Comparison of ENCODE assay signal across 7 cellular contexts in genomic region chr4:98482847-98483806, GRCh38.
DNase-seq lines count a peak whose midpoint lies in the region; ATAC-seq and TF ChIP-seq lines count a peak whose summit lies in the region.

No MANE protein-coding gene starts in this region.

- ATAC-seq in GM19328 (IDR thresholded peaks at IDR 0.05; ENCODE audit: unreplicated experiment): peak; percentile 88
- ATAC-seq in HG03060 (IDR thresholded peaks at IDR 0.05; ENCODE audit: low read depth, unreplicated experiment): peak; percentile 92
- no peak for ATAC-seq in activated CD8-positive, alpha-beta T cell treated with anti-CD3 and anti-CD28 coated beads, Interleukin-2, amount 10 ng/mL, durations not matched to agents 7 days and 5 days
- ATAC-seq in Right ventricle myocardium superior (ENCODE audit: poor library complexity): no peak

- peaks cover 32% of the 10 kb centered on the region for H3K36me3 Mint-ChIP-seq in activated CD8-positive, alpha-beta T cell treated with anti-CD3 and anti-CD28 coated beads, Interleukin-2, amount 10 ng/mL, durations not matched to agents 7 days and 5 days (ENCODE audit: low read depth)
- no peaks in the 10 kb centered on the region for H3K36me3 Mint-ChIP-seq in mesothelial cell of epicardium

- no peaks in the 10 kb centered on the region for H3K27me3 Mint-ChIP-seq in activated CD8-positive, alpha-beta T cell treated with anti-CD3 and anti-CD28 coated beads, Interleukin-2, amount 10 ng/mL, durations not matched to agents 7 days and 5 days (ENCODE audit: low read depth)
- no peaks in the 10 kb centered on the region for H3K27me3 Mint-ChIP-seq in mesothelial cell of epicardium (ENCODE audit: low read depth)

- no peaks in the 10 kb centered on the region for H3K9me3 Mint-ChIP-seq in activated CD8-positive, alpha-beta T cell treated with anti-CD3 and anti-CD28 coated beads, Interleukin-2, amount 10 ng/mL, durations not matched to agents 7 days and 5 days (ENCODE audit: insufficient read depth)
- peaks cover 9% of the 10 kb centered on the region for H3K9me3 Mint-ChIP-seq in mesothelial cell of epicardium

- H3K27ac Mint-ChIP-seq in activated CD8-positive, alpha-beta T cell treated with anti-CD3 and anti-CD28 coated beads, Interleukin-2, amount 10 ng/mL, durations not matched to agents 7 days and 5 days: peak overlapping the region; percentile 8
- no peak overlapping the region for H3K27ac Mint-ChIP-seq in mesothelial cell of epicardium

- H3K4me1 Mint-ChIP-seq in activated CD8-positive, alpha-beta T cell treated with anti-CD3 and anti-CD28 coated beads, Interleukin-2, amount 10 ng/mL, durations not matched to agents 7 days and 5 days (ENCODE audit: low read depth): peaks cover 34% of the 10 kb centered on the region
- H3K4me1 Mint-ChIP-seq in mesothelial cell of epicardium: no peaks in the 10 kb centered on the region

- CTCF ChIA-PET in activated CD8-positive, alpha-beta T cell treated with anti-CD3 and anti-CD28 coated beads, Interleukin-2, amount 10 ng/mL, durations not matched to agents 7 days and 5 days (lab: Charles Lee): interaction anchor here (1.0 to 3.3 kb wide), 2 partner anchors 15 to 332 kb away, joined by 3 to 13 read pairs; no protein-coding TSS in a partner anchor
- CTCF ChIA-PET in HEK293T (lab: Yijun Ruan, JAX): no interaction called here

- H3K4me3 Mint-ChIP-seq in activated CD8-positive, alpha-beta T cell treated with anti-CD3 and anti-CD28 coated beads, Interleukin-2, amount 10 ng/mL, durations not matched to agents 7 days and 5 days: no peak overlapping the region
- no peak overlapping the region for H3K4me3 Mint-ChIP-seq in mesothelial cell of epicardium

- DNase-seq in activated CD8-positive, alpha-beta T cell treated with anti-CD3 and anti-CD28 coated beads, Interleukin-2, amount 10 ng/mL, durations not matched to agents 7 days and 5 days: no peak
- DNase-seq in renal cortical epithelial cell (ENCODE audit: low read depth) (peak; percentile 86), Right ventricle myocardium superior (no peak), HEK293T (ENCODE audit: extremely low spot score) (no peak), mesothelial cell of epicardium (ENCODE audit: low spot score in 2 of 2, unreplicated experiment in 2 of 2) (no peak)

- TF ChIP-seq CTCF in mesothelial cell of epicardium (IDR thresholded peaks at IDR 0.05; ENCODE audit: unreplicated experiment): no peak

- POLR2A ChIA-PET in activated CD8-positive, alpha-beta T cell treated with anti-CD3 and anti-CD28 coated beads, Interleukin-2, amount 10 ng/mL, durations not matched to agents 7 days and 5 days (lab: Charles Lee): interaction anchor here (2.7 kb wide), 1 partner anchor 445 kb away, joined by 9 read pairs; the partner anchor contains the start of gene EIF4E
- POLR2A ChIA-PET in HEK293T (lab: Yijun Ruan, JAX): no interaction called here

- intact Hi-C loops in Right ventricle myocardium superior (cut with DNase I): no loop called here

TF ChIP-seq in HEK293T, 16 proteins besides CTCF, POLR2A, EP300 and RAD21:
- TF ChIP-seq NFRKB (IDR thresholded peaks at IDR 0.05) (no peak), ELF4 (IDR thresholded peaks at IDR 0.05) (no peak), SUZ12 (IDR thresholded peaks at IDR 0.05) (no peak), ARNT (IDR thresholded peaks at IDR 0.05) (no peak), L3MBTL2 (conservative IDR thresholded peaks at IDR 0.05) (no peak), CTBP1 (IDR thresholded peaks at IDR 0.05; ENCODE audit: borderline replicate concordance) (no peak), BHLHE40 (IDR thresholded peaks at IDR 0.05; ENCODE audit: borderline replicate concordance) (no peak), FOXK2 (IDR thresholded peaks at IDR 0.05) (no peak), LEF1 (IDR thresholded peaks at IDR 0.05; ENCODE audit: borderline replicate concordance) (no peak), SP1 (IDR thresholded peaks at IDR 0.05) (no peak), TARDBP (IDR thresholded peaks at IDR 0.05) (no peak), HDGF (IDR thresholded peaks at IDR 0.05; ENCODE audit: borderline replicate concordance) (no peak)
TF ChIP-seq in HEK293T: peak in this region for 0.

Comparison
In these comparisons a context has a peak if more than half of its experiments do, and no peak if none do; other contexts are left out.
1. ATAC-seq: peak in GM19328 (single experiment) and HG03060 (single experiment); none in activated CD8-positive, alpha-beta T cell treated with anti-CD3 and anti-CD28 coated beads, Interleukin-2, amount 10 ng/mL, durations not matched to agents 7 days and 5 days (single experiment) and Right ventricle myocardium superior (single experiment).